Comparison of ENCODE assay signal across 15 cellular contexts in the genomic region with DNA sequence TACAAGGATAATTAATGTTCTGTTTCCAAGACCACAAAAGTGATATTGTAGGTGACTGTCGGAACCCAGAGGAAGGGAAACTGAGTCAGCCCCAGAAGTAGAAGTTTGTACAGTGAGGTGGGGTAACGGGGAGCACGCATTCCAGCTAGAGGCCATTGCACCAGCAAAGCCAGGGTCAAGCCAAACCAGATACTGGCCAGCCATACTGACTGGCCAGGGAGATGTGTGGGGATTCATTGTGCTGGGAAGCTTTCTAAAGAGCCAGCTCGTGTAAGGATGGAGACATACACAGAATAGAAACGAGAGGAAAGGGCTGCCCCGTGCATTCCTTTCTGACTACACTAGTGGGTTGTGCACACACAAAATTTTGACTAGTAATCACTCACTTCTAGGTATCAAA.
DNase-seq lines count a peak whose midpoint lies in the region; ATAC-seq and TF ChIP-seq lines count a peak whose summit lies in the region.
"Had no signal": no experiment of that assay in that cellular context is flagged by ENCODE, and none has a peak within 500 bp of the region (broad histone marks: within the 10 kb centered on the region; RNA-seq: fewer than 3 reads in every experiment).

No MANE protein-coding gene starts in this region.

- H3K27ac ChIP-seq in ACC112 (ENCODE audit: low read depth, low read length) (peak overlapping the region; percentile 100), hepatocyte (peak overlapping the region; percentile 89), skeletal muscle tissue (ENCODE audit: low read depth, low read length) (peak overlapping the region; percentile 82)

- intact Hi-C loops in activated T-helper 1 cell treated with anti-CD3 and anti-CD28 coated beads, Interleukin-12 subunit alpha, Interleukin-12 subunit beta, Interleukin-2, Interleukin-4 antibody, amounts not matched to agents 30 ng/mL and 10 ng/mL and 1 ng/mL, durations not matched to agents 14 hours and 24 hours and 36 hours (cut with micrococcal nuclease), result no loop called here

- no peak overlapping the region for H3K4me2 ChIP-seq in hepatocyte

- peaks cover 4% of the 10 kb centered on the region for H3K36me3 Mint-ChIP-seq in brain
- no peaks in the 10 kb centered on the region for H3K36me3 Mint-ChIP-seq in activated T-helper 1 cell treated with anti-CD3 and anti-CD28 coated beads, Interleukin-12 subunit alpha, Interleukin-12 subunit beta, Interleukin-2, Interleukin-4 antibody, amounts not matched to agents 30 ng/mL and 10 ng/mL and 1 ng/mL, durations not matched to agents 14 hours and 24 hours and 36 hours (ENCODE audit: low read depth)

- DNase-seq in hepatocyte (ENCODE audit: low spot score) (no peak), NCI-H2081 (lab: John Stamatoyannopoulos, UW) (no peak), NCI-H146 (lab: John Stamatoyannopoulos, UW) (no peak)
- no peak for DNase-seq in activated T-helper 1 cell treated with anti-CD3 and anti-CD28 coated beads, Interleukin-12 subunit alpha, Interleukin-12 subunit beta, Interleukin-2, Interleukin-4 antibody, amounts not matched to agents 30 ng/mL and 10 ng/mL and 1 ng/mL, durations not matched to agents 14 hours and 24 hours and 36 hours (ENCODE audit: low spot score)
- DNase-seq: activated CD4-positive, alpha-beta T cell treated with anti-CD3 and anti-CD28 coated beads, Interleukin-2, amount 50 U/mL, for 1 hour; activated T-cell treated with anti-CD3 and anti-CD28 coated beads, Interleukin-2, amount 50 U/mL, for 24 hours; Caco-2; GF-D8; NCI-H2107; stimulated activated CD4-positive, alpha-beta T cell treated with anti-CD3 and anti-CD28 coated beads, Interleukin-15, amount 100 ng/mL, for 24 hours had no signal

- H3K4me3 Mint-ChIP-seq in brain, result peak overlapping the region in 1 of 5 experiments; percentile 68
- H3K4me3 Mint-ChIP-seq in activated T-helper 1 cell treated with anti-CD3 and anti-CD28 coated beads, Interleukin-12 subunit alpha, Interleukin-12 subunit beta, Interleukin-2, Interleukin-4 antibody, amounts not matched to agents 30 ng/mL and 10 ng/mL and 1 ng/mL, durations not matched to agents 14 hours and 24 hours and 36 hours, result no peak overlapping the region
- H3K4me3 Mint-ChIP-seq: activated T-cell treated with anti-CD3 and anti-CD28 coated beads, Interleukin-2, amount 50 U/mL, for 24 hours; dendritic cell treated with granulocyte-macrophage colony-stimulating factor and Interleukin-4, amounts not matched to agents 40 ng/mL and 50 ng/mL, for 4 days had no signal

- no peaks in the 10 kb centered on the region for H3K27me3 ChIP-seq in ACC112 (ENCODE audit: insufficient read depth, low read length)
- H3K27me3 ChIP-seq in hepatocyte, result no peaks in the 10 kb centered on the region
- no peaks in the 10 kb centered on the region for H3K27me3 ChIP-seq in skeletal muscle tissue (ENCODE audit: control insufficient read depth in 3 of 3, insufficient read depth in 3 of 3, low read length in 3 of 3)

- H3K9me3 ChIP-seq in hepatocyte (ENCODE audit: low read depth), result no peaks in the 10 kb centered on the region
- no peaks in the 10 kb centered on the region for H3K9me3 ChIP-seq in skeletal muscle tissue (ENCODE audit: control insufficient read depth in 3 of 3, low read length in 3 of 3)
- H3K9me3 ChIP-seq: Caco-2 had no signal

- H3K36me3 ChIP-seq in ACC112 (ENCODE audit: insufficient read depth, low read length) (no peaks in the 10 kb centered on the region), hepatocyte (replicated peaks; ENCODE audit: insufficient read depth, low read depth) (no peaks in the 10 kb centered on the region), skeletal muscle tissue (ENCODE audit: control insufficient read depth in 3 of 3, insufficient read depth in 3 of 3, low read length in 3 of 3) (no peaks in the 10 kb centered on the region)

- H3K9me2 ChIP-seq in hepatocyte (replicated peaks; ENCODE audit: insufficient read depth), result no peaks in the 10 kb centered on the region

- H4K20me1 ChIP-seq in hepatocyte (ENCODE audit: insufficient read depth, poor library complexity, severe bottlenecking), result no peaks in the 10 kb centered on the region

- 91% methylated on average over 6 of the region's 6 CpGs for WGBS in hepatocyte (ENCODE audit: low lambda C conversion rate, missing lambda C conversion rate)

- TF ChIP-seq CTCF in brain (conservative IDR thresholded peaks at IDR 0.05) (no peak), hepatocyte (IDR thresholded peaks at IDR 0.05; ENCODE audit: poor library complexity) (no peak)

- H2AFZ ChIP-seq in ACC112 (ENCODE audit: low read length, unreplicated experiment) (peak overlapping the region; percentile 33), hepatocyte (no peak overlapping the region)

- no peaks in the 10 kb centered on the region for H3K79me2 ChIP-seq in ACC112 (ENCODE audit: control insufficient read depth, insufficient read depth, low read length, unreplicated experiment)
- H3K79me2 ChIP-seq in hepatocyte, result no peaks in the 10 kb centered on the region

- ATAC-seq in HG03095 (IDR thresholded peaks at IDR 0.05; ENCODE audit: unreplicated experiment), result no peak

- peaks cover 44% of the 10 kb centered on the region for H3K4me1 ChIP-seq in ACC112 (ENCODE audit: control insufficient read depth, insufficient read depth, low read length, unreplicated experiment)
- H3K4me1 ChIP-seq in hepatocyte (ENCODE audit: insufficient read depth), result peaks cover 16% of the 10 kb centered on the region
- H3K4me1 ChIP-seq in skeletal muscle tissue (ENCODE audit: control insufficient read depth in 3 of 3, insufficient read depth in 3 of 3, low read length in 3 of 3), result peaks cover 13 to 14% (median 13%) of the 10 kb centered on the region in 3 donors
- H3K4me1 ChIP-seq: Caco-2 had no signal

- H3K27ac Mint-ChIP-seq in brain, result peak overlapping the region in 4 of 5 experiments; percentile 73 to 92 (median 90)
- no peak overlapping the region for H3K27ac Mint-ChIP-seq in activated T-helper 1 cell treated with anti-CD3 and anti-CD28 coated beads, Interleukin-12 subunit alpha, Interleukin-12 subunit beta, Interleukin-2, Interleukin-4 antibody, amounts not matched to agents 30 ng/mL and 10 ng/mL and 1 ng/mL, durations not matched to agents 14 hours and 24 hours and 36 hours
- H3K27ac Mint-ChIP-seq: activated T-cell treated with anti-CD3 and anti-CD28 coated beads, Interleukin-2, amount 50 U/mL, for 24 hours; dendritic cell treated with granulocyte-macrophage colony-stimulating factor and Interleukin-4, amounts not matched to agents 40 ng/mL and 50 ng/mL, for 4 days had no signal

- H3K27me3 Mint-ChIP-seq in brain, result no peaks in the 10 kb centered on the region
- H3K27me3 Mint-ChIP-seq in activated T-helper 1 cell treated with anti-CD3 and anti-CD28 coated beads, Interleukin-12 subunit alpha, Interleukin-12 subunit beta, Interleukin-2, Interleukin-4 antibody, amounts not matched to agents 30 ng/mL and 10 ng/mL and 1 ng/mL, durations not matched to agents 14 hours and 24 hours and 36 hours (ENCODE audit: insufficient read depth), result no peaks in the 10 kb centered on the region
- H3K27me3 Mint-ChIP-seq: activated T-cell treated with anti-CD3 and anti-CD28 coated beads, Interleukin-2, amount 50 U/mL, for 24 hours had no signal

- H3K4me3 ChIP-seq in ACC112 (ENCODE audit: low read depth, low read length) (peak overlapping the region; percentile 61), hepatocyte (no peak overlapping the region), skeletal muscle tissue (ENCODE audit: low read length in 3 of 3) (no peak overlapping the region)

- H3K4me1 Mint-ChIP-seq in brain, result peaks cover 48% of the 10 kb centered on the region
- H3K4me1 Mint-ChIP-seq in activated T-helper 1 cell treated with anti-CD3 and anti-CD28 coated beads, Interleukin-12 subunit alpha, Interleukin-12 subunit beta, Interleukin-2, Interleukin-4 antibody, amounts not matched to agents 30 ng/mL and 10 ng/mL and 1 ng/mL, durations not matched to agents 14 hours and 24 hours and 36 hours (ENCODE audit: low read depth), result no peaks in the 10 kb centered on the region

- no peaks in the 10 kb centered on the region for H3K9me3 Mint-ChIP-seq in brain
- no peaks in the 10 kb centered on the region for H3K9me3 Mint-ChIP-seq in activated T-helper 1 cell treated with anti-CD3 and anti-CD28 coated beads, Interleukin-12 subunit alpha, Interleukin-12 subunit beta, Interleukin-2, Interleukin-4 antibody, amounts not matched to agents 30 ng/mL and 10 ng/mL and 1 ng/mL, durations not matched to agents 14 hours and 24 hours and 36 hours
- H3K9me3 Mint-ChIP-seq: activated T-cell treated with anti-CD3 and anti-CD28 coated beads, Interleukin-2, amount 50 U/mL, for 24 hours; dendritic cell treated with granulocyte-macrophage colony-stimulating factor and Interleukin-4, amounts not matched to agents 40 ng/mL and 50 ng/mL, for 4 days had no signal

- H3K9ac ChIP-seq in skeletal muscle tissue (ENCODE audit: low read depth in 1 of 3, low read length in 3 of 3), result no peak overlapping the region
